8 cellular contexts compared by ENCODE assay signal in the genomic region with DNA sequence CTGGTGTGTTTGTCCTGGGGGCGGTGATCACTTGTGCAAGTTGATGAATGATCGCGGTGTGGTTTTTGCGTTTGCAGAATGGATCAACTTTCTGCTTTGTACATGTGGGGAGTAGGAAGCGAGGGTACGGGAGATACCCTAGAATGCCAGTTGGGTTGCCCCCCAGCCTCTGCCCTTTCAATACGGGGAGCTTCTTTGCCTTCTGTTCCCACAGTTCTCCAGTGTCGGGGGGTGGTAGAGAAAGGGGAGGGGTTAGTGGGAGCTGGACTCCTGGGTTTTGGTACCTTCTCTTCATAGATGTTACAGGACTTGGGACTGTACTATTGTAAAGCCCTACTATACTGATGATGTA. TPM values are rescaled to one million over a fixed set of nuclear protein-coding genes. Genes with fewer than 3 reads are reported as not detected.
DNase-seq lines count a peak whose midpoint lies in the region; ATAC-seq and TF ChIP-seq lines count a peak whose summit lies in the region.

No MANE protein-coding gene starts in this region.

- H3K4me3 Mint-ChIP-seq in Calu3 (ENCODE audit: low read depth, unreplicated experiment) = peak overlapping the region; percentile 98
- H3K4me3 Mint-ChIP-seq in osteocyte (ENCODE audit: unreplicated experiment) = peak overlapping the region; percentile 92

- BruUV-seq in Calu3 (replicated peaks; lab: Mats Ljungman, UMichigan) (no TSS peak), Panc1 (replicated peaks; lab: Mats Ljungman, UMichigan) (no TSS peak)

- peaks cover 4% of the 10 kb centered on the region for H3K4me1 ChIP-seq in Panc1 (ENCODE audit: control insufficient read depth, insufficient read depth, low read length)

- H3K9me3 Mint-ChIP-seq in Calu3 (ENCODE audit: low read depth, unreplicated experiment) (no peaks in the 10 kb centered on the region), osteocyte (ENCODE audit: unreplicated experiment) (no peaks in the 10 kb centered on the region)

- H3K36me3 Mint-ChIP-seq in Calu3 (ENCODE audit: insufficient read depth, unreplicated experiment) (peaks cover 41% of the 10 kb centered on the region), osteocyte (ENCODE audit: unreplicated experiment) (peaks cover 19% of the 10 kb centered on the region)

- no peak for ATAC-seq in Panc1

- POLR2A ChIA-PET in Panc1 (lab: Charles Lee) = interaction anchor here (0.9 kb wide), 1 partner anchor 13 kb away, joined by 4 read pairs; no protein-coding TSS in a partner anchor

- DNase-seq in Calu3 (no peak), Panc1 (ENCODE audit: low read depth, low spot score) (no peak), epithelial cell of esophagus (ENCODE audit: low read depth) (no peak), osteocyte (ENCODE audit: extremely low spot score, unreplicated experiment) (no peak), NCI-H1436 (lab: John Stamatoyannopoulos, UW) (no peak), NCI-H82 (lab: John Stamatoyannopoulos, UW) (no peak), NCI-H2029 treated with DMSO at 0.1 percent for 48 hours (lab: John Stamatoyannopoulos, UW) (no peak)
- DNase-seq in central memory CD4-positive, alpha-beta T cell = no peak

- intact Hi-C loops in Calu3 (cut with micrococcal nuclease; ENCODE audit: unreplicated experiment) (loop anchor here (10.0 kb wide), 1 partner anchor 251 kb away; no protein-coding TSS in a partner anchor), Panc1 (cut with micrococcal nuclease; ENCODE audit: unreplicated experiment) (no loop called here)

- peaks cover 8% of the 10 kb centered on the region; the same call in 1 of the 2 replicates for H3K27me3 ChIP-seq in Panc1 (ENCODE audit: control insufficient read depth, insufficient read depth, low read length)

- CTCF ChIA-PET in Calu3 (lab: Charles Lee) = interaction anchor here (0.6 kb wide), 1 partner anchor 24 kb away, joined by 3 read pairs; no protein-coding TSS in a partner anchor
- CTCF ChIA-PET in Panc1 (lab: Charles Lee) = no interaction called here

- H3K27me3 Mint-ChIP-seq in Calu3 (ENCODE audit: unreplicated experiment) (no peaks in the 10 kb centered on the region), osteocyte (ENCODE audit: unreplicated experiment) (no peaks in the 10 kb centered on the region)

- H3K4me3 ChIP-seq in Panc1 (ENCODE audit: low read depth in 2 of 2, low read length in 2 of 2) (peak overlapping the region; percentile 59 to 86), epithelial cell of esophagus (ENCODE audit: low read length) (peak overlapping the region; percentile 93)

- H3K36me3 ChIP-seq in Panc1 (ENCODE audit: control insufficient read depth, insufficient read depth, low read length) = no peaks in the 10 kb centered on the region; the same call in none of the 2 replicates

- H3K9me3 ChIP-seq in Panc1 (ENCODE audit: control insufficient read depth, insufficient read depth, low read depth, low read length) = no peaks in the 10 kb centered on the region

- in situ Hi-C loops in Panc1 (cut with HindIII; ENCODE audit: low pct_unique_long_range_greater_than_20kb, low sequenced_read_pairs) = no loop called here

- H3K4me1 Mint-ChIP-seq in Calu3 (ENCODE audit: low read depth, unreplicated experiment) = no peaks in the 10 kb centered on the region
- H3K4me1 Mint-ChIP-seq in osteocyte (ENCODE audit: unreplicated experiment) = peaks cover 23% of the 10 kb centered on the region

- no peak overlapping the region for H3K27ac ChIP-seq in Panc1 (ENCODE audit: low read length)

- TF ChIP-seq CTCF in Calu3 (IDR thresholded peaks at IDR 0.05; ENCODE audit: unreplicated experiment) (no peak), Panc1 (IDR thresholded peaks at IDR 0.05) (no peak), epithelial cell of esophagus (IDR thresholded peaks at IDR 0.05; ENCODE audit: insufficient read depth, low read depth, low read length, missing control alignments) (no peak), osteocyte (IDR thresholded peaks at IDR 0.05) (no peak)

- peak overlapping the region; percentile 90 for H3K27ac Mint-ChIP-seq in Calu3 (ENCODE audit: unreplicated experiment)
- H3K27ac Mint-ChIP-seq in osteocyte (ENCODE audit: unreplicated experiment) = peak overlapping the region; percentile 90

RNA-seq across cellular contexts. Expression of a gene that starts 3.2 kb away (rescaled TPM):
- total RNA-seq in Calu3 (2022) (66.9 and 72.2 TPM in 2 replicates), Panc1 (2021; ENCODE audit: unreplicated experiment) (28.5 TPM), osteocyte (88.1 and 92.2 TPM in 2 replicates)
- polyA plus RNA-seq in Panc1 (2012; ENCODE audit: insufficient read length) = 14.8 TPM
